In genomic region chr15:37880009-37880834, GRCh38 we compare ENCODE assay signal across 7 cellular contexts. TPM values are rescaled to one million over a fixed set of nuclear protein-coding genes. Genes with fewer than 3 reads are reported as not detected.
A peak's percentile ranks its signal among the peaks of the same experiment; 100 is the strongest.
DNase-seq lines count a peak whose midpoint lies in the region; ATAC-seq and TF ChIP-seq lines count a peak whose summit lies in the region.

No MANE protein-coding gene starts in this region.

- no peak overlapping the region for H3K4me3 ChIP-seq in fibroblast of pulmonary artery (replicated peaks; ENCODE audit: low read depth, low read length)

- ATAC-seq in GM18520 (IDR thresholded peaks at IDR 0.05; ENCODE audit: unreplicated experiment), result no peak

- peak; percentile 86 for TF ChIP-seq CTCF in fibroblast of pulmonary artery (IDR thresholded peaks at IDR 0.05; ENCODE audit: low read length, missing control alignments)

- DNase-seq in GM03348 (ENCODE audit: low spot score) (peak; percentile 38), HuH-7 (ENCODE audit: low spot score) (peak; percentile 8), RPMI8226 (peak; percentile 8), fibroblast of pulmonary artery (ENCODE audit: low read depth) (peak; percentile 82), pulmonary artery endothelial cell (ENCODE audit: low read depth, low spot score) (peak; percentile 17), GOT3 (lab: John Stamatoyannopoulos, UW) (no peak)

RNA-seq across cellular contexts. Expression of gene TMCO5A, which starts 54.2 kb away (rescaled TPM):
- not detected in 2 replicates for total RNA-seq in pulmonary artery endothelial cell
